In the genomic region with DNA sequence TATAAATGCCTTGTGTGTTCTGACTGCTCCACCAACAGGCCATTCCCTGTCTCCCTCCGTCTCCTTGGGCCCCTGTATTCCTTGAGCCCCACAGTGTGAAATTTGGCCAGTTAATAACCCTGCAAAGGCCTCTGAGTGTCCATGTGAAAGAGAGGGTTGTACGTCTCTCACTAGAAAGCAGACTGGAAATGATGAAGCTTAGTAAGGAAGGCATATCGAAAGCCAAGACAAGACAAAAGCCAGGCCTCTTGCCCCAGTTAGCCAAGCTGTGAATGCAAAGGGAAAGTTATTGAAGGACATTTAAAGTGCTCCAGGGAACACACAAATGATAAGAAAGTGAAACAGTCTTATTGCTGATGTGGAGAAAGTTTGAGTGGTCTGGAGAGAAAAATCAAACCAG, we compare ENCODE assay signal across 17 cellular contexts.
"Had no signal": no experiment of that assay in that cellular context is flagged by ENCODE, and none has a peak within 500 bp of the region (broad histone marks: within the 10 kb centered on the region; RNA-seq: fewer than 3 reads in every experiment).

No MANE protein-coding gene starts in this region.

- H3K4me3 Mint-ChIP-seq: dendritic cell treated with granulocyte-macrophage colony-stimulating factor and Interleukin-4, amounts not matched to agents 40 ng/mL and 50 ng/mL, for 4 days; effector memory CD8-positive, alpha-beta T cell; mesothelial cell of epicardium; naive thymus-derived CD4-positive, alpha-beta T cell; type B pancreatic cell had no signal

- H3K4me3 ChIP-seq: hepatocyte, smooth muscle cell, thyroid gland had no signal

- H3K27me3 ChIP-seq: foreskin keratinocyte, hepatocyte, neutrophil, thyroid gland had no signal

- H3K4me2 ChIP-seq: hepatocyte, smooth muscle cell had no signal

- ATAC-seq: effector memory CD8-positive, alpha-beta T cell; foreskin keratinocyte; left lobe of liver; naive thymus-derived CD4-positive, alpha-beta T cell; right cardiac atrium had no signal

- H3K9me3 ChIP-seq: neutrophil, thyroid gland had no signal

- H3K27ac ChIP-seq: foreskin keratinocyte, hepatocyte, neutrophil, thyroid gland had no signal

- H3K4me1 ChIP-seq: thyroid gland had no signal

- H3K27ac Mint-ChIP-seq: dendritic cell treated with granulocyte-macrophage colony-stimulating factor and Interleukin-4, amounts not matched to agents 40 ng/mL and 50 ng/mL, for 4 days; effector memory CD8-positive, alpha-beta T cell; mesothelial cell of epicardium; naive thymus-derived CD4-positive, alpha-beta T cell; type B pancreatic cell had no signal

- H3K36me3 Mint-ChIP-seq: type B pancreatic cell had no signal

- H3K4me1 Mint-ChIP-seq: naive thymus-derived CD4-positive, alpha-beta T cell had no signal

- H3K27me3 Mint-ChIP-seq: dendritic cell treated with granulocyte-macrophage colony-stimulating factor and Interleukin-4, amounts not matched to agents 40 ng/mL and 50 ng/mL, for 4 days; effector memory CD8-positive, alpha-beta T cell; naive thymus-derived CD4-positive, alpha-beta T cell had no signal

- H3K36me3 ChIP-seq: neutrophil, thyroid gland had no signal

- H3K9me3 Mint-ChIP-seq: effector memory CD8-positive, alpha-beta T cell; type B pancreatic cell had no signal

- H2AFZ ChIP-seq: hepatocyte had no signal

- H3K79me2 ChIP-seq: hepatocyte had no signal

- DNase-seq: cerebellar nuclear complex; effector memory CD8-positive, alpha-beta T cell; foreskin keratinocyte; kidney glomerular epithelial cell; mammary epithelial cell; naive thymus-derived CD4-positive, alpha-beta T cell; right cardiac atrium; stimulated activated CD4-positive, alpha-beta T cell treated with anti-CD3 and anti-CD28 coated beads, Interleukin-2, amount 100 ng/mL, for 48 hours; stimulated activated naive CD4-positive, alpha-beta T cell treated with Interleukin-2 at 50 U/mL for 16 hours; thyroid gland had no signal
